Comparison of ENCODE assay signal across 11 cellular contexts in genomic region chr7:143395187-143396149, GRCh38. TPM values are rescaled to one million over a fixed set of nuclear protein-coding genes. Genes with fewer than 3 reads are reported as not detected.
A peak's percentile ranks its signal among the peaks of the same experiment; 100 is the strongest.
DNase-seq lines count a peak whose midpoint lies in the region; ATAC-seq and TF ChIP-seq lines count a peak whose summit lies in the region.
"Had no signal": no experiment of that assay in that cellular context is flagged by ENCODE, and none has a peak within 500 bp of the region (broad histone marks: within the 10 kb centered on the region; RNA-seq: fewer than 3 reads in every experiment).

No MANE protein-coding gene starts in this region.

- no peak overlapping the region for H3K9ac ChIP-seq in subcutaneous abdominal adipose tissue (ENCODE audit: low read length in 5 of 5)

- H3K36me3 ChIP-seq in subcutaneous abdominal adipose tissue (ENCODE audit: control insufficient read depth in 5 of 5, insufficient read depth in 5 of 5, low read length in 5 of 5) (peaks cover 0 to 16% (median 11%) of the 10 kb centered on the region in 5 donors), suprapubic skin (peaks cover 56% of the 10 kb centered on the region)

- no peaks in the 10 kb centered on the region for H3K9me3 ChIP-seq in subcutaneous abdominal adipose tissue (ENCODE audit: control insufficient read depth in 5 of 5, low read length in 5 of 5)
- H3K9me3 ChIP-seq in suprapubic skin = no peaks in the 10 kb centered on the region
- H3K9me3 ChIP-seq: pancreas had no signal

- peak; percentile 24 for DNase-seq in activated T-cell treated with anti-CD3 and anti-CD28 coated beads, Interleukin-2, amount 50 U/mL, for 24 hours
- no peak for DNase-seq in activated T-cell treated with anti-CD3 and anti-CD28 coated beads, Interleukin-2, amount 50 U/mL, for 1 hour
- DNase-seq in UCSD-AML1 (lab: John Stamatoyannopoulos, UW; ENCODE audit: unreplicated experiment) (peak; percentile 77), left cardiac atrium (peak; percentile 47), suprapubic skin (ENCODE audit: low spot score in 2 of 2) (no peak)
- DNase-seq: GOT3, NCI-H187 had no signal

- no peak for TF ChIP-seq POLR2A in suprapubic skin (IDR thresholded peaks at IDR 0.05)

- no peak for TF ChIP-seq EP300 in suprapubic skin (IDR thresholded peaks at IDR 0.05)

- no peaks in the 10 kb centered on the region for H3K9me3 Mint-ChIP-seq in activated T-cell treated with anti-CD3 and anti-CD28 coated beads, Interleukin-2, amount 50 U/mL, for 24 hours

- no peaks in the 10 kb centered on the region for H3K27me3 Mint-ChIP-seq in activated T-cell treated with anti-CD3 and anti-CD28 coated beads, Interleukin-2, amount 50 U/mL, for 24 hours

- peak overlapping the region; percentile 23 for H3K27ac Mint-ChIP-seq in activated T-cell treated with anti-CD3 and anti-CD28 coated beads, Interleukin-2, amount 50 U/mL, for 24 hours

- no peak for TF ChIP-seq CTCF in suprapubic skin (IDR thresholded peaks at IDR 0.05)

- intact Hi-C loops in left cardiac atrium (cut with DNase I) = no loop called here

- peak; percentile 1 to 14 for ATAC-seq in left cardiac atrium
- ATAC-seq in HG02798 (IDR thresholded peaks at IDR 0.05; ENCODE audit: poor library complexity, unreplicated experiment) = no peak
- ATAC-seq in HG02840 (IDR thresholded peaks at IDR 0.05; ENCODE audit: low FRiP score, unreplicated experiment) = no peak
- ATAC-seq: pancreas had no signal

- H3K36me3 Mint-ChIP-seq in activated T-cell treated with anti-CD3 and anti-CD28 coated beads, Interleukin-2, amount 50 U/mL, for 24 hours (ENCODE audit: low read depth) = peaks cover 48% of the 10 kb centered on the region

- H3K4me3 Mint-ChIP-seq in activated T-cell treated with anti-CD3 and anti-CD28 coated beads, Interleukin-2, amount 50 U/mL, for 24 hours = no peak overlapping the region

- no peaks in the 10 kb centered on the region for H3K27me3 ChIP-seq in subcutaneous abdominal adipose tissue (ENCODE audit: control insufficient read depth in 5 of 5, insufficient read depth in 4 of 5, low read length in 5 of 5)
- H3K27me3 ChIP-seq in suprapubic skin = no peaks in the 10 kb centered on the region
- H3K27me3 ChIP-seq: pancreas had no signal

- H3K4me3 ChIP-seq in subcutaneous abdominal adipose tissue (ENCODE audit: low read depth in 1 of 5, low read length in 5 of 5) (peak overlapping the region; percentile 8 to 26 (median 15)), suprapubic skin (no peak overlapping the region)
- H3K4me3 ChIP-seq: pancreas had no signal

- peaks cover 10% of the 10 kb centered on the region for H3K4me1 Mint-ChIP-seq in activated T-cell treated with anti-CD3 and anti-CD28 coated beads, Interleukin-2, amount 50 U/mL, for 24 hours (ENCODE audit: low read depth)

- 67% methylated on average over 12 of the region's 21 CpGs for WGBS in suprapubic skin

- H3K27ac ChIP-seq in subcutaneous abdominal adipose tissue (ENCODE audit: low read depth, low read length) = no peak overlapping the region
- no peak overlapping the region for H3K27ac ChIP-seq in suprapubic skin
- H3K27ac ChIP-seq: pancreas had no signal

- H3K4me1 ChIP-seq in subcutaneous abdominal adipose tissue (ENCODE audit: control insufficient read depth in 5 of 5, insufficient read depth in 5 of 5, low read length in 5 of 5) (peaks cover 27 to 63% (median 58%) of the 10 kb centered on the region in 5 donors), suprapubic skin (peaks cover 30% of the 10 kb centered on the region)

RNA-seq across cellular contexts. Expression of gene EPHA1, which starts 13.2 kb away (rescaled TPM):
- total RNA-seq in left cardiac atrium (under 1 TPM; 0.16 to 0.71 TPM), suprapubic skin (10 to 100 TPM; 60.9 to 94.4 (median 67.7) TPM)

RNA-seq across cellular contexts. Expression of gene ZYX, which starts 14.3 kb away (rescaled TPM):
- total RNA-seq in left cardiac atrium = 100 to 1,000 TPM in 1 of 2 donors, 10 to 100 TPM in 1; 79.1 to 156 TPM
- total RNA-seq in suprapubic skin = 10 to 100 TPM; 46.3 to 73.0 (median 59.3) TPM

RNA-seq across cellular contexts. Expression of gene FAM131B, which starts 33.0 kb away (rescaled TPM):
- total RNA-seq in left cardiac atrium (under 1 TPM; 0.29 to 0.97 TPM), suprapubic skin (under 1 TPM in 3 of 4 donors, not detected in 1; 0.13 to 0.40 (median 0.19) TPM)

RNA-seq across cellular contexts. Expression of gene TAS2R60, which starts 47.8 kb away (rescaled TPM):
- not detected for total RNA-seq in left cardiac atrium
- total RNA-seq in suprapubic skin = not detected
- total RNA-seq: pancreas had no signal

Comparison
In these comparisons a context has a peak if more than half of its experiments do, and no peak if none do; other contexts are left out.
1. DNase-seq: peak in activated T-cell treated with anti-CD3 and anti-CD28 coated beads, Interleukin-2, amount 50 U/mL, for 24 hours (single experiment), UCSD-AML1 (single experiment) and left cardiac atrium (single experiment); none in activated T-cell treated with anti-CD3 and anti-CD28 coated beads, Interleukin-2, amount 50 U/mL, for 1 hour (single experiment) and suprapubic skin (0 of 2).
2. ATAC-seq: peak in left cardiac atrium (2 of 2); none in HG02798 (single experiment) and HG02840 (single experiment).
3. RNA of gene EPHA1, which starts 13.2 kb away (total RNA-seq): 60.9 to 94.4 TPM in suprapubic skin; 0.16 to 0.71 TPM in left cardiac atrium; every median in the first group is over 10 times any median in the second.